Comparison of ENCODE assay signal across 11 cellular contexts in genomic region chr16:84785843-84786538, GRCh38. TPM values are rescaled to one million over a fixed set of nuclear protein-coding genes. Genes with fewer than 3 reads are reported as not detected.
DNase-seq lines count a peak whose midpoint lies in the region; ATAC-seq and TF ChIP-seq lines count a peak whose summit lies in the region.
"Had no signal": no experiment of that assay in that cellular context is flagged by ENCODE, and none has a peak within 500 bp of the region (broad histone marks: within the 10 kb centered on the region; RNA-seq: fewer than 3 reads in every experiment).

No MANE protein-coding gene starts in this region.

- no peak for DNase-seq in activated T-cell treated with anti-CD3 and anti-CD28 coated beads, Interleukin-2, amount 50 U/mL, for 24 hours
- DNase-seq in activated T-cell treated with anti-CD3 and anti-CD28 coated beads for 4 hours, result no peak
- peak; percentile 75 to 93 for DNase-seq in PC-9
- peak; percentile 52 to 94 for DNase-seq in cardiac muscle cell (ENCODE audit: low read depth in 1 of 2, low spot score in 1 of 2)
- DNase-seq in transverse colon, result peak; percentile 55
- no peak for DNase-seq in sciatic nerve (ENCODE audit: low spot score)
- no peak for DNase-seq in cortex of kidney (lab: John Stamatoyannopoulos, UW)
- no peak for DNase-seq in tibial artery
- DNase-seq: activated effector memory CD4-positive, alpha-beta T cell treated with anti-CD3 and anti-CD28 coated beads, Interleukin-2, amount 50 U/mL, for 16 hours; KBM-7; naive B cell had no signal

- H3F3A ChIP-seq in PC-9 (ENCODE audit: insufficient read depth, low read depth), result peaks cover 26% of the 10 kb centered on the region; the same call in 1 of the 2 replicates

- CTCF ChIA-PET in PC-9 (lab: Charles Lee), result interaction anchor here (1.0 kb wide), 1 partner anchor 167 kb away, joined by 7 read pairs; no protein-coding TSS in a partner anchor

- no peaks in the 10 kb centered on the region for H3K9me3 Mint-ChIP-seq in activated T-cell treated with anti-CD3 and anti-CD28 coated beads, Interleukin-2, amount 50 U/mL, for 24 hours
- H3K9me3 Mint-ChIP-seq: naive B cell had no signal

- no peaks in the 10 kb centered on the region for H3K79me2 ChIP-seq in PC-9 (ENCODE audit: low read depth)

- H3K27ac ChIP-seq in PC-9 (peak overlapping the region; percentile 21; the same call in 1 of the 2 replicates), cardiac muscle cell (no peak overlapping the region), transverse colon (peak overlapping the region in 2 of 4 donors; percentile 14 to 20), tibial artery (no peak overlapping the region)

- no peaks in the 10 kb centered on the region for H3K27me3 Mint-ChIP-seq in activated T-cell treated with anti-CD3 and anti-CD28 coated beads, Interleukin-2, amount 50 U/mL, for 24 hours
- H3K27me3 Mint-ChIP-seq: naive B cell had no signal

- intact Hi-C loops in PC-9 (cut with micrococcal nuclease; ENCODE audit: unreplicated experiment), result loop anchor here (1.0 kb wide), 4 partner anchors 20 to 65 kb away; partner anchors contain the start of gene CRISPLD2
- intact Hi-C loops in transverse colon (cut with DNase I; ENCODE audit: low total_unique reads), result no loop called here
- intact Hi-C loops in sciatic nerve (cut with DNase I), result no loop called here
- intact Hi-C loops in tibial artery (cut with DNase I; ENCODE audit: low total_unique reads), result no loop called here

- no peak overlapping the region for H3K4me3 ChIP-seq in PC-9
- no peak overlapping the region for H3K4me3 ChIP-seq in cardiac muscle cell
- H3K4me3 ChIP-seq in transverse colon, result no peak overlapping the region
- H3K4me3 ChIP-seq in tibial artery, result no peak overlapping the region

- WGBS in transverse colon (ENCODE audit: low coverage in 1 of 2), 2 donors, result 49% methylated on average over 10 of the region's 10 CpGs; no CpG with 5 or more reads in 1 of the 2 donors

- H3K4me1 ChIP-seq in PC-9 (replicated peaks; ENCODE audit: insufficient read depth) (peaks cover 26% of the 10 kb centered on the region), cardiac muscle cell (ENCODE audit: low read depth) (no peaks in the 10 kb centered on the region), transverse colon (peaks cover 18 to 24% (median 20%) of the 10 kb centered on the region in 4 donors), tibial artery (peaks cover 0 to 17% (median 13%) of the 10 kb centered on the region in 4 donors)

- no peak for TF ChIP-seq EP300 in transverse colon (IDR thresholded peaks at IDR 0.05; ENCODE audit: low read depth)

- H4K20me1 ChIP-seq in PC-9 (ENCODE audit: insufficient read depth), result peaks cover 8% of the 10 kb centered on the region; the same call in 1 of the 2 replicates

- H3K36me3 ChIP-seq in PC-9 (ENCODE audit: low read depth), result no peaks in the 10 kb centered on the region
- H3K36me3 ChIP-seq in cardiac muscle cell, result no peaks in the 10 kb centered on the region
- no peaks in the 10 kb centered on the region for H3K36me3 ChIP-seq in transverse colon
- no peaks in the 10 kb centered on the region for H3K36me3 ChIP-seq in tibial artery

- no peaks in the 10 kb centered on the region for H3K4me1 Mint-ChIP-seq in activated T-cell treated with anti-CD3 and anti-CD28 coated beads, Interleukin-2, amount 50 U/mL, for 24 hours (ENCODE audit: low read depth)
- H3K4me1 Mint-ChIP-seq: naive B cell had no signal

- in situ Hi-C loops in transverse colon (cut with MboI; ENCODE audit: low pct_ligation_motif_present in 1 of 4, low pct_unique_long_range_greater_than_20kb in 1 of 4, low sequenced_read_pairs in 3 of 4), result no loop called here

- TF ChIP-seq CTCF in PC-9 (conservative IDR thresholded peaks at IDR 0.05) (no peak), cardiac muscle cell (IDR thresholded peaks at IDR 0.05; ENCODE audit: low read depth, low read length) (no peak), transverse colon (IDR thresholded peaks at IDR 0.05) (no peak), tibial artery (IDR thresholded peaks at IDR 0.05) (no peak)

- H3K27me3 ChIP-seq in PC-9 (ENCODE audit: insufficient read depth, low read depth) (no peaks in the 10 kb centered on the region), cardiac muscle cell (no peaks in the 10 kb centered on the region), transverse colon (no peaks in the 10 kb centered on the region), tibial artery (no peaks in the 10 kb centered on the region)

- H3K36me3 Mint-ChIP-seq in activated T-cell treated with anti-CD3 and anti-CD28 coated beads, Interleukin-2, amount 50 U/mL, for 24 hours (ENCODE audit: low read depth), result peaks cover 7% of the 10 kb centered on the region

- H3K4me2 ChIP-seq in PC-9, result peak overlapping the region; percentile 29

- peak overlapping the region; percentile 12 for H3K27ac Mint-ChIP-seq in activated T-cell treated with anti-CD3 and anti-CD28 coated beads, Interleukin-2, amount 50 U/mL, for 24 hours

- BruUV-seq in PC-9 (replicated peaks; lab: Mats Ljungman, UMichigan), result no TSS peak

- no peak overlapping the region for H2AFZ ChIP-seq in PC-9

- no peaks in the 10 kb centered on the region for H3K9me2 ChIP-seq in PC-9 (ENCODE audit: insufficient read depth)

- H3K4me3 Mint-ChIP-seq in activated T-cell treated with anti-CD3 and anti-CD28 coated beads, Interleukin-2, amount 50 U/mL, for 24 hours, result no peak overlapping the region
- H3K4me3 Mint-ChIP-seq: naive B cell had no signal

- ATAC-seq in sciatic nerve, result no peak

- no peak for TF ChIP-seq POLR2A in transverse colon (IDR thresholded peaks at IDR 0.05)

- H3K9me3 ChIP-seq in PC-9 (ENCODE audit: insufficient read depth, low read depth) (no peaks in the 10 kb centered on the region), cardiac muscle cell (ENCODE audit: low read depth) (no peaks in the 10 kb centered on the region), transverse colon (no peaks in the 10 kb centered on the region), tibial artery (no peaks in the 10 kb centered on the region)

- POLR2A ChIA-PET in PC-9 (lab: Charles Lee; ENCODE audit: unreplicated experiment), result interaction anchor here (0.7 kb wide), 1 partner anchor 40 kb away, joined by 6 read pairs; no protein-coding TSS in a partner anchor

RNA-seq across cellular contexts. Expression of gene CRISPLD2, which starts 33.8 kb away (rescaled TPM):
- total RNA-seq in PC-9 (2021) (18.6 and 19.9 TPM in 2 replicates), cardiac muscle cell (1.7 and 2.7 TPM in 2 replicates), transverse colon (100 to 1,000 TPM in 1 of 4 donors, 10 to 100 TPM in 3; 53.4 to 326 (median 71.0) TPM), sciatic nerve (118 TPM)
- polyA plus RNA-seq in cardiac muscle cell, result 0.91 and 3.7 TPM in 2 replicates

Comparison
In these comparisons a context has a peak if more than half of its experiments do, and no peak if none do; other contexts are left out.
1. DNase-seq: peak in PC-9 (2 of 2), cardiac muscle cell (2 of 2) and transverse colon (single experiment); none in activated T-cell treated with anti-CD3 and anti-CD28 coated beads, Interleukin-2, amount 50 U/mL, for 24 hours (single experiment), activated T-cell treated with anti-CD3 and anti-CD28 coated beads for 4 hours (single experiment), sciatic nerve (single experiment), cortex of kidney (single experiment) and tibial artery (0 of 2).